12 cellular contexts compared by ENCODE assay signal in the genomic region with DNA sequence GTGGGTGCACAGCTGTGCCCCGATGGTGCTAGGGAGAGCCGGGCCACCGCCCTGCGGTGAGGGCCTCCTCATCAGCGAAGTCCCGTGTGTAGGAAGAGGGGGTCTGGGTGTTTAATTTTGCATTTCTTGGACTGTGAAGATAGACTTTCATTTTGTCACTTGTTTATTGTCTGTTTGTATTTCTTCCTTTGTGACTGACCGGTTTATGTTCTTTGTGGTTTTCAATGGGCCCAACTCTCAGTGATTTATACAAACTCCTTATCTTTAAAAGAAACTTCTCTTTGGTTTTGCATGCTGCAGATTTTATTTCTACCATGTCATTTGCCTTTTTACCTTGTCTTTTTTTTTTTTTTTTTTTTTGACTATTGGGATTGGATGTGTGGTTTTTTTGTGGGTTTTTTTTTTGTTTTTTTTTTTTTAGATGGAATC.
DNase-seq lines count a peak whose midpoint lies in the region; ATAC-seq, FAIRE-seq and TF ChIP-seq lines count a peak whose summit lies in the region.
"Had no signal": no experiment of that assay in that cellular context is flagged by ENCODE, and none has a peak within 500 bp of the region (broad histone marks: within the 10 kb centered on the region; RNA-seq: fewer than 3 reads in every experiment).

No MANE protein-coding gene starts in this region.

- no peak overlapping the region for H2AFZ ChIP-seq in PC-3 (ENCODE audit: low read length)
- H2AFZ ChIP-seq in fibroblast of lung (ENCODE audit: low read length) = no peak overlapping the region
- peak overlapping the region; percentile 8 for H2AFZ ChIP-seq in osteoblast (ENCODE audit: low read length)

- FAIRE-seq in A549 (lab: Jason Lieb, UNC) = no peak
- FAIRE-seq: GM12878 had no signal

- no peak overlapping the region for H3K4me3 ChIP-seq in A549
- H3K4me3 ChIP-seq in PC-3 (ENCODE audit: low read length) = no peak overlapping the region
- no peak overlapping the region for H3K4me3 ChIP-seq in fibroblast of lung (replicated peaks in 1 of 4; ENCODE audit: control extremely low read depth in 1 of 4, insufficient read depth in 1 of 4, low read depth in 3 of 4, low read length in 4 of 4)
- H3K4me3 ChIP-seq in osteoblast (ENCODE audit: insufficient read depth, low read length) = no peak overlapping the region
- H3K4me3 ChIP-seq in lower leg skin (ENCODE audit: low read depth, poor library complexity, severe bottlenecking) = no peak overlapping the region
- no peak overlapping the region for H3K4me3 ChIP-seq in A673 (ENCODE audit: low read depth, low read length, poor library complexity, severe bottlenecking)
- H3K4me3 ChIP-seq: GM12878 had no signal

- POLR2A ChIA-PET in A549 (lab: Yijun Ruan, JAX) (no interaction called here), PC-3 (lab: Charles Lee; ENCODE audit: unreplicated experiment) (no interaction called here), A673 (lab: Charles Lee; ENCODE audit: low non-redundant PET) (no interaction called here)

- H3K27me3 ChIP-seq in PC-3 (ENCODE audit: low read length) (no peaks in the 10 kb centered on the region), fibroblast of lung (ENCODE audit: control insufficient read depth, insufficient read depth, low read length) (no peaks in the 10 kb centered on the region), osteoblast (ENCODE audit: insufficient read depth, low read length) (no peaks in the 10 kb centered on the region), A673 (replicated peaks; ENCODE audit: insufficient read depth, low read depth, low read length, poor library complexity) (no peaks in the 10 kb centered on the region)
- H3K27me3 ChIP-seq: BE2C had no signal

- H3K4me3 Mint-ChIP-seq in Calu3 (ENCODE audit: low read depth, unreplicated experiment) = no peak overlapping the region

- CTCF ChIA-PET in A549 (lab: Yijun Ruan, JAX) = interaction anchor here (0.9 to 1.2 kb wide), 3 partner anchors 19 to 333 kb away, joined by 3 to 4 read pairs (median 4); no protein-coding TSS in a partner anchor
- CTCF ChIA-PET in PC-3 (lab: Charles Lee) = no interaction called here
- CTCF ChIA-PET in A673 (lab: Charles Lee) = no interaction called here
- CTCF ChIA-PET in Calu3 (lab: Charles Lee) = interaction anchor here (1.2 kb wide), 1 partner anchor 12 kb away, joined by 5 read pairs; no protein-coding TSS in a partner anchor

- no peaks in the 10 kb centered on the region for H3K9me2 ChIP-seq in PC-3 (replicated peaks; ENCODE audit: low read length)

- H3K4me1 Mint-ChIP-seq in Calu3 (ENCODE audit: low read depth, unreplicated experiment) = peaks cover 20% of the 10 kb centered on the region

- no peak for DNase-seq in A549 (ENCODE audit: low read depth in 1 of 2, low spot score in 1 of 2)
- DNase-seq in PC-3 = no peak
- peak; percentile 58 to 82 for DNase-seq in fibroblast of lung (ENCODE audit: low read depth in 2 of 2)
- DNase-seq in osteoblast (ENCODE audit: insufficient read length, low spot score, missing footprints) = peak; percentile 82
- no peak for DNase-seq in NCI-H82 treated with DMSO at 0.1 percent for 48 hours (lab: John Stamatoyannopoulos, UW; ENCODE audit: unreplicated experiment)
- DNase-seq in lower leg skin (ENCODE audit: low spot score in 2 of 2) = no peak
- DNase-seq in A673 (ENCODE audit: low spot score) = no peak
- no peak for DNase-seq in Calu3
- DNase-seq: BE2C, KG1, NCI-H345 had no signal

- H3K4me2 ChIP-seq in A549 (peak overlapping the region; percentile 91), PC-3 (ENCODE audit: low read length) (no peak overlapping the region), fibroblast of lung (ENCODE audit: extremely low read depth, insufficient read depth, low read length) (peak overlapping the region; percentile 11), osteoblast (ENCODE audit: insufficient read depth, low read length) (peak overlapping the region; percentile 14)

- TF ChIP-seq CTCF in A549 (IDR thresholded peaks at IDR 0.05) = no peak
- no peak for TF ChIP-seq CTCF in PC-3 (conservative IDR thresholded peaks at IDR 0.05; ENCODE audit: low read depth, low read length)
- no peak for TF ChIP-seq CTCF in fibroblast of lung (conservative IDR thresholded peaks at IDR 0.05 in 1 of 2, IDR thresholded peaks at IDR 0.05 in 1 of 2; ENCODE audit: low read depth in 1 of 2, low read length in 2 of 2)
- TF ChIP-seq CTCF in osteoblast (IDR thresholded peaks at IDR 0.05; ENCODE audit: extremely low read depth, low read depth, low read length) = no peak
- TF ChIP-seq CTCF in lower leg skin (IDR thresholded peaks at IDR 0.05) = no peak
- no peak for TF ChIP-seq CTCF in A673 (conservative IDR thresholded peaks at IDR 0.05; ENCODE audit: low read depth, low read length)
- TF ChIP-seq CTCF in Calu3 (IDR thresholded peaks at IDR 0.05; ENCODE audit: unreplicated experiment) = no peak

- no peak for TF ChIP-seq RAD21 in A549 (conservative IDR thresholded peaks at IDR 0.05 in 1 of 2, IDR thresholded peaks at IDR 0.05 in 1 of 2)

- BruUV-seq in PC-3 (replicated peaks; lab: Mats Ljungman, UMichigan) (TSS peak; percentile 9), A673 (replicated peaks; lab: Mats Ljungman, UMichigan) (no TSS peak), Calu3 (replicated peaks; lab: Mats Ljungman, UMichigan) (no TSS peak)

- H4K20me1 ChIP-seq in PC-3 (ENCODE audit: low read length) (no peaks in the 10 kb centered on the region), fibroblast of lung (ENCODE audit: control insufficient read depth, extremely low read depth, insufficient read depth, low read length) (no peaks in the 10 kb centered on the region), osteoblast (ENCODE audit: insufficient read depth, low read length) (no peaks in the 10 kb centered on the region)

- TF ChIP-seq EP300 in A549 (IDR thresholded peaks at IDR 0.05) = no peak

- ATAC-seq in A549 = no peak
- ATAC-seq in PC-3 = no peak

- H3K9me3 ChIP-seq in A549 = no peaks in the 10 kb centered on the region
- no peaks in the 10 kb centered on the region for H3K9me3 ChIP-seq in PC-3 (ENCODE audit: low read length)
- H3K9me3 ChIP-seq in fibroblast of lung (ENCODE audit: control insufficient read depth, insufficient read depth, low read depth, low read length) = no peaks in the 10 kb centered on the region
- H3K9me3 ChIP-seq in osteoblast (ENCODE audit: low read depth, low read length) = no peaks in the 10 kb centered on the region
- H3K9me3 ChIP-seq in A673 (ENCODE audit: low read depth, low read length, poor library complexity, severe bottlenecking) = no peaks in the 10 kb centered on the region
- H3K9me3 ChIP-seq: BE2C had no signal

- WGBS in A549 (ENCODE audit: missing lambda C conversion rate) = 84% methylated on average over 7 of the region's 7 CpGs
- WGBS in lower leg skin, 2 donors = 93% methylated on average over 7 of the region's 7 CpGs

- peaks cover 4% of the 10 kb centered on the region for H3K36me3 ChIP-seq in PC-3 (ENCODE audit: low read depth, low read length)
- H3K36me3 ChIP-seq in fibroblast of lung (ENCODE audit: control insufficient read depth, insufficient read depth, low read length) = peaks cover 6% of the 10 kb centered on the region
- H3K36me3 ChIP-seq in osteoblast (ENCODE audit: insufficient read depth, low read length) = no peaks in the 10 kb centered on the region
- H3K36me3 ChIP-seq in A673 (ENCODE audit: insufficient read depth, low read length, poor library complexity, severe bottlenecking) = no peaks in the 10 kb centered on the region
- H3K36me3 ChIP-seq: BE2C had no signal

- H3K9ac ChIP-seq in PC-3 (ENCODE audit: low read length) = no peak overlapping the region
- H3K9ac ChIP-seq in fibroblast of lung (ENCODE audit: insufficient read depth, low read length) = no peak overlapping the region

- H3K4me1 ChIP-seq in A549 (peaks cover 55% of the 10 kb centered on the region), PC-3 (ENCODE audit: insufficient read depth, low read length) (peaks cover 25% of the 10 kb centered on the region), fibroblast of lung (ENCODE audit: control insufficient read depth, extremely low read depth, insufficient read depth, low read length) (peaks cover 20% of the 10 kb centered on the region), osteoblast (ENCODE audit: insufficient read depth, low read length) (peaks cover 23% of the 10 kb centered on the region), A673 (ENCODE audit: insufficient read depth, low read length, poor library complexity, severe bottlenecking) (peaks cover 13% of the 10 kb centered on the region)
- H3K4me1 ChIP-seq: BE2C had no signal

- no peaks in the 10 kb centered on the region for H3F3A ChIP-seq in PC-3 (ENCODE audit: low read length, unreplicated experiment)

- H3K27ac ChIP-seq in A549 (peak overlapping the region; percentile 79 to 95), PC-3 (ENCODE audit: low read length) (no peak overlapping the region), fibroblast of lung (ENCODE audit: insufficient read depth, low read length) (peak overlapping the region; percentile 90), osteoblast (ENCODE audit: low read depth, low read length) (peak overlapping the region; percentile 88), A673 (ENCODE audit: low read depth, low read length, poor library complexity, severe bottlenecking) (no peak overlapping the region)

- H3K27ac Mint-ChIP-seq in Calu3 (ENCODE audit: unreplicated experiment) = no peak overlapping the region

- TF ChIP-seq POLR2A in A549 (IDR thresholded peaks at IDR 0.05; ENCODE audit: low read length) (no peak), lower leg skin (IDR thresholded peaks at IDR 0.05) (no peak)

- peaks cover 10% of the 10 kb centered on the region for H3K36me3 Mint-ChIP-seq in Calu3 (ENCODE audit: insufficient read depth, unreplicated experiment)

- intact Hi-C loops in PC-3 (cut with micrococcal nuclease) (no loop called here), lower leg skin (cut with DNase I; ENCODE audit: low total_unique reads) (no loop called here), A673 (cut with micrococcal nuclease; ENCODE audit: unreplicated experiment) (no loop called here), Calu3 (cut with micrococcal nuclease; ENCODE audit: unreplicated experiment) (no loop called here)

- H3K27me3 Mint-ChIP-seq in Calu3 (ENCODE audit: unreplicated experiment) = no peaks in the 10 kb centered on the region

- H3K79me2 ChIP-seq in PC-3 (ENCODE audit: low read length) (no peaks in the 10 kb centered on the region), fibroblast of lung (ENCODE audit: control insufficient read depth, insufficient read depth, low read length) (peaks cover 3% of the 10 kb centered on the region), osteoblast (ENCODE audit: insufficient read depth, low read length) (no peaks in the 10 kb centered on the region)

- peaks cover 4% of the 10 kb centered on the region for H3K9me3 Mint-ChIP-seq in Calu3 (ENCODE audit: low read depth, unreplicated experiment)

TF ChIP-seq in A549, 52 proteins besides CTCF, POLR2A, EP300 and RAD21 (continues in another document):
- TF ChIP-seq CHD2 (IDR thresholded peaks at IDR 0.05; ENCODE audit: low read length, partially characterized antibody) (no peak), CEBPB (IDR thresholded peaks at IDR 0.05) (no peak), ZC3H11A (IDR thresholded peaks at IDR 0.05) (no peak), GATA3 (IDR thresholded peaks at IDR 0.05; ENCODE audit: borderline replicate concordance) (no peak)
- TF ChIP-seq, protein P1, sequence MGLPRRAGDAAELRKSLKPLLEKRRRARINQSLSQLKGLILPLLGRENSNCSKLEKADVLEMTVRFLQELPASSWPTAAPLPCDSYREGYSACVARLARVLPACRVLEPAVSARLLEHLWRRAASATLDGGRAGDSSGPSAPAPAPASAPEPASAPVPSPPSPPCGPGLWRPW (IDR thresholded peaks at IDR 0.05) = no peak

Comparison
In these comparisons a context has a peak if more than half of its experiments do, and no peak if none do; other contexts are left out.
1. DNase-seq: peak in fibroblast of lung (2 of 2) and osteoblast (single experiment); none in A549 (0 of 2), PC-3 (single experiment), NCI-H82 treated with DMSO at 0.1 percent for 48 hours (single experiment), lower leg skin (0 of 2), A673 (single experiment) and Calu3 (single experiment).
2. H3K27ac ChIP-seq: peak in A549 (2 of 2), fibroblast of lung (single experiment) and osteoblast (single experiment); none in PC-3 (single experiment) and A673 (single experiment).
3. CTCF ChIA-PET loops: an anchor here in A549 (0.9 to 1.2 kb wide) and Calu3 (1.2 kb wide); none called in PC-3 and A673.